ENCODE assay signal across 12 cellular contexts in the genomic region with DNA sequence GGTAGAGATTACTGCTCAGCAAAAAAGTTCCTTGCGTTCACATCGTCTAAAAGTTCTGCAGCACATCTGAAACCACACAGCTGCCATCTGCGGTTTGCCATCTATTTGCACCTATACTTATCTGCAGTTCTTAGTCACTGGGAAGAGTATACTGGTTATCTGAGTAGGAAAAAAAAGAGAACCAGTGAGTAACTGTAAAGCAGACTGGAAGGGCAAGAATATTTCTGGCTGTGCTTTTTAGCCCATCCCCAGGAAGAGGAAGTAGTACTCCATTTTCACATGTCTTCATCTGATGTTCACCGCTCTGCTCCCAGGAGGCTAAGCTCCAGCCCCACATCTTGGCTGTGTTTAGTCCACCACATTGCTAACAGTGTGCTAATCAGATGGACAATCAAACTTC. TPM values are rescaled to one million over a fixed set of nuclear protein-coding genes. Genes with fewer than 3 reads are reported as not detected.
DNase-seq lines count a peak whose midpoint lies in the region; ATAC-seq, FAIRE-seq and TF ChIP-seq lines count a peak whose summit lies in the region.
"Had no signal": no experiment of that assay in that cellular context is flagged by ENCODE, and none has a peak within 500 bp of the region (broad histone marks: within the 10 kb centered on the region; RNA-seq: fewer than 3 reads in every experiment).

No MANE protein-coding gene starts in this region.

- no peak overlapping the region for H3K9ac ChIP-seq in GM12878 (ENCODE audit: control insufficient read depth, insufficient read depth, low read length)

- no peaks in the 10 kb centered on the region for H3K36me3 ChIP-seq in breast epithelium
- H3K36me3 ChIP-seq in GM12878 (ENCODE audit: control insufficient read depth in 2 of 2, insufficient read depth in 2 of 2, low read length in 1 of 2) = no peaks in the 10 kb centered on the region
- no peaks in the 10 kb centered on the region for H3K36me3 ChIP-seq in testis (ENCODE audit: low read depth, missing control alignments)
- no peaks in the 10 kb centered on the region for H3K36me3 ChIP-seq in gastroesophageal sphincter

- intact Hi-C loops in MCF 10A (cut with micrococcal nuclease) (no loop called here), breast epithelium (cut with DNase I; ENCODE audit: low total_unique reads) (no loop called here), GM12878 (cut with micrococcal nuclease; ENCODE audit: unreplicated experiment) (no loop called here), testis (cut with DNase I; ENCODE audit: low total_unique reads) (no loop called here)

- TF ChIP-seq POLR2A in breast epithelium (IDR thresholded peaks at IDR 0.05) (no peak), GM12878 (IDR thresholded peaks at IDR 0.05; ENCODE audit: low read depth, low read length) (no peak), testis (IDR thresholded peaks at IDR 0.05) (no peak), gastroesophageal sphincter (IDR thresholded peaks at IDR 0.05) (no peak)

- TF ChIP-seq EP300 in GM12878 (IDR thresholded peaks at IDR 0.05; ENCODE audit: borderline replicate concordance in 1 of 2, control insufficient read depth in 1 of 2, low read depth in 2 of 2, low read length in 2 of 2) (no peak), gastroesophageal sphincter (IDR thresholded peaks at IDR 0.05) (no peak)

- 0% methylated on average over 4 of the region's 4 CpGs for WGBS in GM12878 (ENCODE audit: insufficient coverage, insufficient replicate concordance, low lambda C conversion rate, missing lambda C conversion rate)
- 58 to 67% methylated on average over 4 of the region's 4 CpGs for whole genome bisulfite sequencing in testis, 2 donors
- WGBS in gastroesophageal sphincter (ENCODE audit: low coverage in 1 of 2), 2 donors = 68 to 71% methylated on average over 4 of the region's 4 CpGs

- peaks cover 25% of the 10 kb centered on the region for H3K36me3 Mint-ChIP-seq in MCF 10A (ENCODE audit: insufficient read depth, unreplicated experiment)
- H3K36me3 Mint-ChIP-seq: memory B cell had no signal

- H3K27ac Mint-ChIP-seq in MCF 10A (ENCODE audit: low read depth, unreplicated experiment) = peak overlapping the region; percentile 79
- H3K27ac Mint-ChIP-seq: memory B cell had no signal

- POLR2A ChIA-PET in MCF 10A (lab: Yijun Ruan, JAX) (interaction anchor here (0.8 to 1.1 kb wide), 2 partner anchors 13 to 509 kb away, joined by 3 read pairs; no protein-coding TSS in a partner anchor), GM12878 (lab: Charles Lee) (no interaction called here)

- no peak overlapping the region for H3K27ac ChIP-seq in breast epithelium
- peak overlapping the region; percentile 69 for H3K27ac ChIP-seq in HL-60 (replicated peaks)
- no peak overlapping the region for H3K27ac ChIP-seq in GM12878 (ENCODE audit: control insufficient read depth, insufficient read depth)
- peak overlapping the region; percentile 2 to 17 for H3K27ac ChIP-seq in testis
- H3K27ac ChIP-seq in gastroesophageal sphincter = peak overlapping the region in 2 of 4 donors; percentile 75

- ATAC-seq in GM12878 (peak; percentile 80), gastroesophageal sphincter (no peak)
- ATAC-seq: HCT116 had no signal

- SMC1A ChIA-PET in GM12878 (lab: Charles Lee; ENCODE audit: uncharacterized antibody, unreplicated experiment) = interaction anchor here (0.6 to 0.7 kb wide), 2 partner anchors 37 to 113 kb away, joined by 3 read pairs; no protein-coding TSS in a partner anchor

- DNase-seq in MCF 10A (ENCODE audit: unreplicated experiment) (no peak), breast epithelium (ENCODE audit: low spot score in 2 of 2) (no peak), HL-60 (ENCODE audit: low read depth in 1 of 2, low spot score in 1 of 2) (peak; percentile 46 to 87), GM12878 (ENCODE audit: low read depth, low spot score) (peak; percentile 15), testis (no peak), T-helper 1 cell (no peak)
- DNase-seq in stimulated activated CD4-positive, alpha-beta T cell treated with anti-CD3 and anti-CD28 coated beads, Interleukin-2, amount 100 ng/mL, for 48 hours = no peak
- DNase-seq: ACHN, caudate nucleus had no signal

- no peak overlapping the region; the same call in 1 of the 2 replicates for H2AFZ ChIP-seq in GM12878 (ENCODE audit: control insufficient read depth, low read depth, low read length)

- H4K20me1 ChIP-seq in GM12878 (ENCODE audit: control insufficient read depth, insufficient read depth) = no peaks in the 10 kb centered on the region

- RAD21 ChIA-PET in GM12878 (lab: Charles Lee; ENCODE audit: unreplicated experiment) = interaction anchor here (1.0 kb wide), 1 partner anchor 947 kb away, joined by 3 read pairs; no protein-coding TSS in a partner anchor

- TF ChIP-seq CTCF in MCF 10A (IDR thresholded peaks at IDR 0.05; ENCODE audit: unreplicated experiment) (no peak), breast epithelium (IDR thresholded peaks at IDR 0.05) (no peak), HL-60 (IDR thresholded peaks at IDR 0.05; ENCODE audit: insufficient read depth, low read length) (no peak), GM12878 (IDR thresholded peaks at IDR 0.05 in 2 of 3, conservative IDR thresholded peaks at IDR 0.05 in 1 of 3; ENCODE audit: control insufficient read depth in 2 of 3, extremely low read depth in 1 of 3, insufficient read depth in 1 of 3, low read depth in 3 of 3, low read length in 3 of 3) (no peak), testis (IDR thresholded peaks at IDR 0.05) (no peak), gastroesophageal sphincter (IDR thresholded peaks at IDR 0.05) (no peak)

- H3K9me3 Mint-ChIP-seq in MCF 10A (ENCODE audit: unreplicated experiment) = no peaks in the 10 kb centered on the region
- H3K9me3 Mint-ChIP-seq: memory B cell had no signal

- H3K9me3 ChIP-seq in breast epithelium (no peaks in the 10 kb centered on the region), GM12878 (replicated peaks; ENCODE audit: control insufficient read depth, insufficient read depth, low read length) (no peaks in the 10 kb centered on the region), testis (no peaks in the 10 kb centered on the region), gastroesophageal sphincter (no peaks in the 10 kb centered on the region)

- in situ Hi-C loops in GM12878 (cut with MboI) = no loop called here

- H3K4me1 Mint-ChIP-seq in MCF 10A (ENCODE audit: insufficient read depth, unreplicated experiment) = peaks cover 44% of the 10 kb centered on the region

- no peaks in the 10 kb centered on the region for H3K27me3 Mint-ChIP-seq in MCF 10A (ENCODE audit: insufficient read depth, unreplicated experiment)

- no peaks in the 10 kb centered on the region for H3K27me3 ChIP-seq in breast epithelium
- H3K27me3 ChIP-seq in HL-60 (ENCODE audit: insufficient read depth, poor library complexity, severe bottlenecking) = no peaks in the 10 kb centered on the region
- H3K27me3 ChIP-seq in GM12878 (replicated peaks in 1 of 2; ENCODE audit: control insufficient read depth in 2 of 2, insufficient read depth in 2 of 2, low read length in 1 of 2) = no peaks in the 10 kb centered on the region
- H3K27me3 ChIP-seq in testis = no peaks in the 10 kb centered on the region
- H3K27me3 ChIP-seq in gastroesophageal sphincter = no peaks in the 10 kb centered on the region

- H3K4me1 ChIP-seq in breast epithelium = no peaks in the 10 kb centered on the region
- no peaks in the 10 kb centered on the region for H3K4me1 ChIP-seq in GM12878 (ENCODE audit: control insufficient read depth, insufficient read depth, low read length)
- H3K4me1 ChIP-seq in testis = peaks cover 23% of the 10 kb centered on the region
- H3K4me1 ChIP-seq in gastroesophageal sphincter = peaks cover 6 to 60% (median 18%) of the 10 kb centered on the region in 3 donors

- H3K79me2 ChIP-seq in GM12878 (ENCODE audit: control insufficient read depth, insufficient read depth, low read length) = no peaks in the 10 kb centered on the region

- peak overlapping the region; percentile 6 for H3K4me2 ChIP-seq in GM12878 (ENCODE audit: control insufficient read depth, insufficient read depth)

- H3K4me3 ChIP-seq in breast epithelium = no peak overlapping the region
- H3K4me3 ChIP-seq in HL-60 (replicated peaks; ENCODE audit: insufficient read depth, low read length) = no peak overlapping the region
- H3K4me3 ChIP-seq in GM12878 = no peak overlapping the region
- no peak overlapping the region for H3K4me3 ChIP-seq in testis
- no peak overlapping the region for H3K4me3 ChIP-seq in gastroesophageal sphincter

- TF ChIP-seq RAD21 in GM12878 (IDR thresholded peaks at IDR 0.05; ENCODE audit: insufficient read depth, low read depth, low read length) = no peak

- H3K4me3 Mint-ChIP-seq in MCF 10A (ENCODE audit: unreplicated experiment) = no peak overlapping the region
- H3K4me3 Mint-ChIP-seq: memory B cell had no signal

- CTCF ChIA-PET in MCF 10A (lab: Yijun Ruan, JAX) = interaction anchor here (0.7 kb wide), 1 partner anchor 155 kb away, joined by 3 read pairs; no protein-coding TSS in a partner anchor
- CTCF ChIA-PET in GM12878 (lab: Yijun Ruan, JAX) = no interaction called here

- BruUV-seq in MCF 10A (replicated peaks; lab: Mats Ljungman, UMichigan) (no TSS peak), GM12878 (replicated peaks; lab: Mats Ljungman, UMichigan) (no TSS peak)

- FAIRE-seq in GM12878 (lab: Jason Lieb, UNC) = no peak

RNA-seq across cellular contexts. Expression of a gene that starts 35.6 kb away (rescaled TPM):
- 40.4 and 45.7 TPM in 2 replicates for total RNA-seq in MCF 10A (2022)
- total RNA-seq in breast epithelium = 10 to 100 TPM in 2 of 3 donors, 1 to 10 TPM in 1; 9.4 to 15.7 (median 15.2) TPM
- total RNA-seq in GM12878 (2013; cell fraction: nucleolus; rRNA removed) = 0.12 and 0.13 TPM in 2 replicates
- total RNA-seq in GM12878 (2014; rRNA removed) = 0.22 and 0.40 TPM in 2 replicates
- total RNA-seq in GM12878 (2014; rRNA removed; fragmentation: Illumina TruSeq; extraction: Trizol) = 0.18 and 0.27 TPM in 2 replicates
- 0.40 and 0.44 TPM in 2 replicates for total RNA-seq in GM12878 (2021)
- 0.72 TPM for polyA plus RNA-seq in GM12878 (2011; ENCODE audit: low read depth)
- 1.3 and 1.5 TPM in 2 replicates for polyA plus RNA-seq in GM12878 (2011; rRNA removed)
- 1.2 and 1.3 TPM in 2 replicates for polyA plus RNA-seq in GM12878 (2011; cell fraction: cytosol; rRNA removed)
- polyA plus RNA-seq in GM12878 (2011; cell fraction: nucleus; rRNA removed) = 1.2 and 2.0 TPM in 2 replicates
- 0.90 and 1.1 TPM in 2 replicates for polyA plus RNA-seq in GM12878 (2012)
- 0.38 and 0.43 TPM in 2 replicates for polyA plus RNA-seq in GM12878 (2014; fragmentation: Illumina TruSeq; extraction: Trizol)
- polyA plus RNA-seq in GM12878 (2014; fragmentation: Nextera tagmentation; extraction: Ambion mirVana) = under 1 TPM; 0.18 TPM
- 0.31 and 0.33 TPM in 2 replicates for polyA plus RNA-seq in GM12878 (2014; rRNA removed)
- under 1 TPM in 1 of 2 experiments, not detected in 1; 0.12 TPM for polyA plus RNA-seq in GM12878 (2016; fragmentation: Nextera tagmentation; extraction: Ambion mirVana)
- polyA minus RNA-seq in GM12878 (2011; rRNA and poly(A)+ RNA removed) = 1.8 and 1.9 TPM in 2 replicates
- 0.80 and 1.4 TPM in 2 replicates for polyA minus RNA-seq in GM12878 (2011; cell fraction: cytosol; rRNA and poly(A)+ RNA removed)
- polyA minus RNA-seq in GM12878 (2011; cell fraction: nucleus; rRNA and poly(A)+ RNA removed) = 0.97 and 2.4 TPM in 2 replicates
- total RNA-seq in testis = 10 to 100 TPM; 24.7 to 37.7 TPM
- 17.4 TPM for polyA plus RNA-seq in testis (ENCODE audit: insufficient read depth, low read depth, low replicate concordance)
- 10 to 100 TPM; 13.7 to 39.7 (median 20.5) TPM for total RNA-seq in gastroesophageal sphincter

Comparison
In these comparisons a context has a peak if more than half of its experiments do, and no peak if none do; other contexts are left out.
1. DNase-seq: peak in HL-60 (2 of 2) and GM12878 (single experiment); none in MCF 10A (single experiment), breast epithelium (0 of 2), testis (single experiment), stimulated activated CD4-positive, alpha-beta T cell treated with anti-CD3 and anti-CD28 coated beads, Interleukin-2, amount 100 ng/mL, for 48 hours (0 of 2) and T-helper 1 cell (0 of 5).
2. H3K27ac ChIP-seq: peak in HL-60 (single experiment) and testis (2 of 2); none in breast epithelium (0 of 2) and GM12878 (single experiment).
3. RNA of a gene that starts 35.6 kb away (total RNA-seq): 40.4 to 45.7 TPM in MCF 10A, 24.7 to 37.7 TPM in testis, 13.7 to 39.7 TPM in gastroesophageal sphincter and 9.4 to 15.7 TPM in breast epithelium; 0.12 to 0.44 TPM in GM12878; every median in the first group is over 4 times any median in the second.